In the genomic region with DNA sequence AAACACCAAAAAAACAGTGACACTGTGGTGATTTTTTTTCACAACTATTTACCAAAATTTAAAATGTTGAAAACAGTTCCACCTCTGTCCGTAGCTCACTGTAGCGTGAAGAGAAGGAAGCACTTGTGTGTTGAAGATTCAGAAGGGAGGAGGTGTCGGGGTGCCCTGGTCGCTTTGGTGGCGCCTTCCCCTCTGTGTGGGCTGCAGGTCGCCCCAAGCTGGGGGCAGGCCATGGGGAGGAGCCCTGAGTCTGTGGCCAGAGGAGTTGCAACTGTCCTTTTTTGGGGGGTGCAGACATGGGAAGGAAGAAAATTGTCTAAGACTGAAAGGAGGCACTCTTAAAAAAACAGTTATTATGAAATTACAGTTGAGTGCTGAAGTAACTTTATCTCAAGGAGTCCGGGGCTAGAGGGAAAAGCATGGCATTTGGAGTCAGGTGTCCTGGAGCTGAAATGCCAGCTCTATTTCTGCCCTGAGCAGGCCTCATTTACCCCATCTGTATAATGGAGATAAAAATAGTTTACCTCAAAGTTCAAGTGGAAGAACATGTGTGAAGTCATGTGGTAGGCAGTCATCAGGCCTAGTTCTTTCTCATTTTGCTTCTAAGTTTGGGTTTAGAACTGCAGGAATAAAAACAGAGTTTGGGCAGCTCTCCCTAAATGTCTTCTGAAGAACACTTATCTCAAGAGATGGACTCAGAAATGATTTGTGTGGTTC, we compare ENCODE assay signal across 1 cellular context.
TF ChIP-seq lines count a peak whose summit lies in the region.

No MANE protein-coding gene starts in this region.

TF ChIP-seq in GM12878, 131 proteins besides CTCF, POLR2A, EP300 and RAD21 (continued from another document):
- TF ChIP-seq IKZF2 (IDR thresholded peaks at IDR 0.05), result peak in 1 of 2 experiments; percentile 7; a peak in 1 of 4 replicates
- TF ChIP-seq RAD51 (IDR thresholded peaks at IDR 0.05), result peak; percentile 73
- peak; percentile 35; the same call in 1 of the 2 replicates for TF ChIP-seq ZNF687 (IDR thresholded peaks at IDR 0.05)
- no peak for TF ChIP-seq HCFC1 (IDR thresholded peaks at IDR 0.05; ENCODE audit: low read length)
